ENCODE assay signal across 11 cellular contexts in the genomic region with DNA sequence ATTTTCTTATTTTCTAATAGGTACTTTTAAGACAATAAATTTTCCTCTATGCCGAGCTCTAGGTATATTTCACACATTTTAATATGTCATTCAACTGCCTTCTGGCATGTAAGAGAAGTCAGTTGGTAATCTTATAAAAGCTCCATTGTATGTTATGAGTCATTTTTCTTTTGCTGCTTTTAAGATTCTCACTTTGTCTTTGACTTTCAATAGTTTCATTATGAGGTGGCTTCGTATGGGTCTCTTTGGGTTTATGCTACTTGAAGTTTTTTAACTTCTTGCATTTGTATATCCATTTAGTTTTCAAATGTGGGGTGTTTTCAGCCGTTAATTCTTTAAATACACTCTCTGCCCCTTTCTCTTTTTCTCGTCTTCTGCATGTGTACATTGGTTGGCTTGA.
DNase-seq lines count a peak whose midpoint lies in the region; ATAC-seq and FAIRE-seq lines count a peak whose summit lies in the region.
"Had no signal": no experiment of that assay in that cellular context is flagged by ENCODE, and none has a peak within 500 bp of the region (broad histone marks: within the 10 kb centered on the region; RNA-seq: fewer than 3 reads in every experiment).

No MANE protein-coding gene starts in this region.

- H3K27me3 ChIP-seq in small intestine (ENCODE audit: control insufficient read depth in 2 of 2, insufficient read depth in 2 of 2, low read length in 2 of 2) (no peaks in the 10 kb centered on the region), mesenchymal stem cell (ENCODE audit: control insufficient read depth in 1 of 2, insufficient read depth in 1 of 2, low read length in 2 of 2) (no peaks in the 10 kb centered on the region)

- H4K91ac ChIP-seq in mesenchymal stem cell (ENCODE audit: low read length) = no peak overlapping the region

- H3K9ac ChIP-seq in mesenchymal stem cell (ENCODE audit: low read length) = no peak overlapping the region

- H3K4me1 ChIP-seq in small intestine (ENCODE audit: control insufficient read depth in 2 of 2, insufficient read depth in 1 of 2, low read depth in 1 of 2, low read length in 1 of 2) = no peaks in the 10 kb centered on the region
- H3K4me1 ChIP-seq in mesenchymal stem cell (ENCODE audit: control insufficient read depth, insufficient read depth, low read depth, low read length) = no peaks in the 10 kb centered on the region

- no peak overlapping the region for H3K18ac ChIP-seq in mesenchymal stem cell (ENCODE audit: low read depth in 1 of 2, low read length in 2 of 2)

- H3K79me1 ChIP-seq in mesenchymal stem cell (replicated peaks; ENCODE audit: low read length, poor library complexity, severe bottlenecking) = no peaks in the 10 kb centered on the region

- H3K27ac ChIP-seq in small intestine (ENCODE audit: low read depth in 1 of 2, low read length in 1 of 2) (no peak overlapping the region), mesenchymal stem cell (ENCODE audit: low read length, poor library complexity, severe bottlenecking) (no peak overlapping the region)

- H3K23ac ChIP-seq in mesenchymal stem cell (ENCODE audit: low read length in 2 of 2) = no peak overlapping the region

- no peaks in the 10 kb centered on the region for H3K9me3 ChIP-seq in small intestine (ENCODE audit: control insufficient read depth, low read depth)
- peaks cover 3% of the 10 kb centered on the region for H3K9me3 ChIP-seq in mesenchymal stem cell (ENCODE audit: control insufficient read depth, low read length)

- no peak overlapping the region for H3K4me2 ChIP-seq in mesenchymal stem cell (ENCODE audit: low read length, poor library complexity, severe bottlenecking)

- ATAC-seq in GM18499 (IDR thresholded peaks at IDR 0.05; ENCODE audit: insufficient read depth, unreplicated experiment) = peak; percentile 97
- peak; percentile 90 for ATAC-seq in GM19452 (IDR thresholded peaks at IDR 0.05; ENCODE audit: unreplicated experiment)
- peak; percentile 92 for ATAC-seq in HG03039 (IDR thresholded peaks at IDR 0.05; ENCODE audit: unreplicated experiment)
- ATAC-seq: naive thymus-derived CD8-positive, alpha-beta T cell; WTC11 had no signal

- H2BK12ac ChIP-seq in mesenchymal stem cell (ENCODE audit: low read length in 2 of 2) = no peak overlapping the region

- H2BK120ac ChIP-seq in mesenchymal stem cell (ENCODE audit: low read depth, low read length) = no peak overlapping the region

- no peak overlapping the region for H2BK15ac ChIP-seq in mesenchymal stem cell (ENCODE audit: low read depth, poor library complexity, severe bottlenecking)

- no peak overlapping the region for H2BK5ac ChIP-seq in mesenchymal stem cell (ENCODE audit: low read depth, low read length, poor library complexity, severe bottlenecking)

- H2AFZ ChIP-seq in mesenchymal stem cell (ENCODE audit: low read depth, low read length) = no peak overlapping the region

- H3K36me3 ChIP-seq in small intestine (ENCODE audit: control insufficient read depth in 2 of 2, insufficient read depth in 2 of 2, low read length in 2 of 2) (no peaks in the 10 kb centered on the region), mesenchymal stem cell (ENCODE audit: control insufficient read depth in 1 of 2, insufficient read depth in 2 of 2, low read depth in 1 of 2, low read length in 2 of 2) (no peaks in the 10 kb centered on the region)

- H2AK5ac ChIP-seq in mesenchymal stem cell (ENCODE audit: low read length, severe bottlenecking) = no peak overlapping the region

- H3K4ac ChIP-seq in mesenchymal stem cell (ENCODE audit: low read depth in 1 of 2, low read length in 2 of 2) = no peak overlapping the region

- H3K4me3 ChIP-seq in small intestine (ENCODE audit: low read depth in 1 of 2, low read length in 2 of 2) (no peak overlapping the region), mesenchymal stem cell (ENCODE audit: insufficient read depth in 1 of 2, low read depth in 1 of 2, low read length in 2 of 2) (no peak overlapping the region)

- WGBS in small intestine, 3 donors = 68 to 85% (median 76%) methylated on average over 4 of the region's 4 CpGs
- whole genome bisulfite sequencing in mesenchymal stem cell = no CpG with 5 or more reads among the region's 4 CpGs

- H4K8ac ChIP-seq in mesenchymal stem cell (ENCODE audit: low read length) = no peak overlapping the region

- no peak overlapping the region for H3K14ac ChIP-seq in mesenchymal stem cell (ENCODE audit: low read length in 2 of 2)

- peak; percentile 93 for DNase-seq in SK-MEL-5 (ENCODE audit: low read depth, low spot score)
- no peak for DNase-seq in small intestine
- DNase-seq in effector CD4-positive, alpha-beta T cell = no peak
- DNase-seq in mesenchymal stem cell = no peak
- DNase-seq in NCI-H2029 (lab: John Stamatoyannopoulos, UW) = no peak
- DNase-seq: glutamatergic neuron; naive thymus-derived CD8-positive, alpha-beta T cell had no signal

- in situ Hi-C loops in SK-MEL-5 (cut with HindIII; ENCODE audit: low pct_unique_long_range_greater_than_20kb, low sequenced_read_pairs) = no loop called here

- FAIRE-seq in small intestine (lab: Jason Lieb, UNC) = no peak
